1 cellular context compared by ENCODE assay signal in the genomic region with DNA sequence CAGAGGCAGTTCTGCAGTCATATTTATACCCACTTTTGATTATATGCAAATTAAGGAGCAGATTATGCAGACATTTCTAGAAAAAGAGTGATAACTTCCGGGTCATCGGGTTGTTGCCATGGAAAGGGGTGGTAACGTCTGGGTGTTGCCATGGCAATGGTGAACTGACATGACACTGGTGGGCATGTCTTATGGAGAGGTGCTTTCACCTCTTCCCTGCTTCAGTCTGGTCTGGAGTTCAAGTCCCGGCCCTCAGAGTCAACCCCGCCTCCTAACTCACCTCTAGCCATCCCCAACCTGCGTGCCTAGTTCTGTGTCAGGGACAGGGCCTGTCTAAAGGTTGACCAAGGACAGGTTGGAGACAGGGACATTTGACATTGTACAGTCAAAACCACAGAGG.
TF ChIP-seq lines count a peak whose summit lies in the region.

No MANE protein-coding gene starts in this region.

TF ChIP-seq in HepG2, 621 proteins besides CTCF, POLR2A, EP300 and RAD21 (continued from another document):
- TF ChIP-seq CBX1 (IDR thresholded peaks at IDR 0.05; ENCODE audit: low read depth) = no peak
- TF ChIP-seq CHCHD3 (CRISPR knock-in tag; IDR thresholded peaks at IDR 0.05) = no peak
- TF ChIP-seq, protein P1, sequence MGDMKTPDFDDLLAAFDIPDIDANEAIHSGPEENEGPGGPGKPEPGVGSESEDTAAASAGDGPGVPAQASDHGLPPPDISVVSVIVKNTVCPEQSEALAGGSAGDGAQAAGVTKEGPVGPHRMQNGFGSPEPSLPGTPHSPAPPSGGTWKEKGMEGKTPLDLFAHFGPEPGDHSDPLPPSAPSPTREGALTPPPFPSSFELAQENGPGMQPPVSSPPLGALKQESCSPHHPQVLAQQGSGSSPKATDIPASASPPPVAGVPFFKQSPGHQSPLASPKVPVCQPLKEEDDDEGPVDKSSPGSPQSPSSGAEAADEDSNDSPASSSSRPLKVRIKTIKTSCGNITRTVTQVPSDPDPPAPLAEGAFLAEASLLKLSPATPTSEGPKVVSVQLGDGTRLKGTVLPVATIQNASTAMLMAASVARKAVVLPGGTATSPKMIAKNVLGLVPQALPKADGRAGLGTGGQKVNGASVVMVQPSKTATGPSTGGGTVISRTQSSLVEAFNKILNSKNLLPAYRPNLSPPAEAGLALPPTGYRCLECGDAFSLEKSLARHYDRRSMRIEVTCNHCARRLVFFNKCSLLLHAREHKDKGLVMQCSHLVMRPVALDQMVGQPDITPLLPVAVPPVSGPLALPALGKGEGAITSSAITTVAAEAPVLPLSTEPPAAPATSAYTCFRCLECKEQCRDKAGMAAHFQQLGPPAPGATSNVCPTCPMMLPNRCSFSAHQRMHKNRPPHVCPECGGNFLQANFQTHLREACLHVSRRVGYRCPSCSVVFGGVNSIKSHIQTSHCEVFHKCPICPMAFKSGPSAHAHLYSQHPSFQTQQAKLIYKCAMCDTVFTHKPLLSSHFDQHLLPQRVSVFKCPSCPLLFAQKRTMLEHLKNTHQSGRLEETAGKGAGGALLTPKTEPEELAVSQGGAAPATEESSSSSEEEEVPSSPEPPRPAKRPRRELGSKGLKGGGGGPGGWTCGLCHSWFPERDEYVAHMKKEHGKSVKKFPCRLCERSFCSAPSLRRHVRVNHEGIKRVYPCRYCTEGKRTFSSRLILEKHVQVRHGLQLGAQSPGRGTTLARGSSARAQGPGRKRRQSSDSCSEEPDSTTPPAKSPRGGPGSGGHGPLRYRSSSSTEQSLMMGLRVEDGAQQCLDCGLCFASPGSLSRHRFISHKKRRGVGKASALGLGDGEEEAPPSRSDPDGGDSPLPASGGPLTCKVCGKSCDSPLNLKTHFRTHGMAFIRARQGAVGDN (CRISPR knock-in tag; IDR thresholded peaks at IDR 0.05) = no peak
- TF ChIP-seq ZFP41 (CRISPR knock-in tag; IDR thresholded peaks at IDR 0.05; ENCODE audit: borderline replicate concordance) = no peak
- no peak for TF ChIP-seq HOXA7 (CRISPR knock-in tag; IDR thresholded peaks at IDR 0.05)
